In the genomic region with DNA sequence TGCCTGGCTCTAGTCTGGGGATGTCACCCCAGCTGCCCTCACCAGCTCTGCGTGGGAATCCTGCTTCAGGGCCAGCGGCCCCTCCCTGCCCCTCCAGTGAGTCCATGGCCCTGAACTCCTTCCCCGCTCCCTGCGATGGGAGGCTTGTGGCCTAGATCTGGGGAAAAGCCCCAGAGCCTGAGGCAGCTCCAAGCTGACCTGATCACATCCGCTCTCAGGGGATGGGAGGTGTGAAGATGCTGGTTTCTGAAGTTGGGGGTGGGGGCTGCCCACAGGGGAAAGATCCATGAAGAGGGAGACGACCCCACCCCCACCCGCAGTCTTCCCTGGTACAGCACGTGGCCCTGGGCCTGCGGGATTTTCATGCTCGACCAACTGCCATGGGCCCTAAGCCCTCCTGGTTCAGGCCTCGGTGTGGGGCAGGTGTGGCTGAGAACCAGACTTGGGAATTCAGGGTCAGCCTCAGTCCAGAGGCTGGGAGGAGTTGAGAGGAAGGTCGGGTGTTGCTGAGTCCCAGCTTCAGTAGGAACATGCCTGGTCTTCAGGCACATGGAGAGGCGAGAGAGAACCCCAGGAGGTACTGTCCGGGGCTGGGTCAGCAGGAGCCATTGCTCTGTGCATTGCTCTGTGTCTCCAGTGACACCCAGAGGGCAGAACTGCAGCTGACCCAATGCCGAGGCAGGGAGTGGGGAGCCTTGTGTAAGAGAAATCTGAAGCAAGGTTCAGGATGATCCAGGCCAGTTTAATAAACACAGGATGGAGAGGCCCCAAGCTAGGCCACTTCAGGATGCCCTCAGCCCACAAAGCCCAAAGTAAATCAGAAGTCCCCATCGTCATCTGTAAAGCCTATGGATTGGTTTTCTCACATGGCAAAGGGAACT, we compare ENCODE assay signal across 12 cellular contexts.
DNase-seq lines count a peak whose midpoint lies in the region; ATAC-seq and TF ChIP-seq lines count a peak whose summit lies in the region.
"Had no signal": no experiment of that assay in that cellular context is flagged by ENCODE, and none has a peak within 500 bp of the region (broad histone marks: within the 10 kb centered on the region; RNA-seq: fewer than 3 reads in every experiment).

No MANE protein-coding gene starts in this region.

- peak; percentile 36 for TF ChIP-seq CTCF in astrocyte of the spinal cord (IDR thresholded peaks at IDR 0.05; ENCODE audit: low read depth, low read length)
- no peak for TF ChIP-seq CTCF in left lung (IDR thresholded peaks at IDR 0.05)

- no peak overlapping the region for H3K4me3 ChIP-seq in astrocyte of the spinal cord (ENCODE audit: low read depth, low read length)
- no peak overlapping the region for H3K4me3 ChIP-seq in left lung

- H3K27me3 ChIP-seq in left lung, result no peaks in the 10 kb centered on the region

- DNase-seq in activated naive CD8-positive, alpha-beta T cell treated with anti-CD3 and anti-CD28 coated beads, Interleukin-2, amount 50 U/mL, for 24 hours, result no peak
- no peak for DNase-seq in activated naive CD8-positive, alpha-beta T cell treated with anti-CD3 and anti-CD28 coated beads for 36 hours
- no peak for DNase-seq in astrocyte of the spinal cord (ENCODE audit: low read depth, low spot score)
- DNase-seq in left lung, result no peak
- no peak for DNase-seq in Kasumi-1 (lab: John Stamatoyannopoulos, UW)
- DNase-seq in effector memory CD8-positive, alpha-beta T cell, result no peak
- no peak for DNase-seq in NCI-H2227 treated with DMSO at 0.1 percent for 48 hours (lab: John Stamatoyannopoulos, UW)
- DNase-seq: activated CD8-positive, alpha-beta T cell treated with anti-CD3 and anti-CD28 coated beads, Interleukin-2, amount 10 ng/mL, durations not matched to agents 7 days and 5 days; KBM-7; left colon; stimulated activated CD4-positive, alpha-beta T cell treated with anti-CD3 and anti-CD28 coated beads, Interleukin-12 subunit alpha, Interleukin-12 subunit beta, amount 100 ng/mL, for 4 hours had no signal

- no peaks in the 10 kb centered on the region for H3K9me3 ChIP-seq in left lung

- no peak overlapping the region for H3K27ac Mint-ChIP-seq in activated naive CD8-positive, alpha-beta T cell treated with anti-CD3 and anti-CD28 coated beads, Interleukin-2, amount 50 U/mL, for 24 hours
- no peak overlapping the region for H3K27ac Mint-ChIP-seq in activated naive CD8-positive, alpha-beta T cell treated with anti-CD3 and anti-CD28 coated beads for 36 hours
- no peak overlapping the region for H3K27ac Mint-ChIP-seq in effector memory CD8-positive, alpha-beta T cell
- H3K27ac Mint-ChIP-seq: activated CD8-positive, alpha-beta T cell treated with anti-CD3 and anti-CD28 coated beads, Interleukin-2, amount 10 ng/mL, durations not matched to agents 7 days and 5 days had no signal

- no peaks in the 10 kb centered on the region for H3K4me1 Mint-ChIP-seq in activated naive CD8-positive, alpha-beta T cell treated with anti-CD3 and anti-CD28 coated beads, Interleukin-2, amount 50 U/mL, for 24 hours
- H3K4me1 Mint-ChIP-seq in activated naive CD8-positive, alpha-beta T cell treated with anti-CD3 and anti-CD28 coated beads for 36 hours, result peaks cover 1% of the 10 kb centered on the region
- H3K4me1 Mint-ChIP-seq in effector memory CD8-positive, alpha-beta T cell (ENCODE audit: low read depth in 2 of 2), result no peaks in the 10 kb centered on the region

- no peaks in the 10 kb centered on the region for H3K36me3 Mint-ChIP-seq in activated naive CD8-positive, alpha-beta T cell treated with anti-CD3 and anti-CD28 coated beads, Interleukin-2, amount 50 U/mL, for 24 hours (ENCODE audit: low read depth)
- H3K36me3 Mint-ChIP-seq in activated naive CD8-positive, alpha-beta T cell treated with anti-CD3 and anti-CD28 coated beads for 36 hours, result no peaks in the 10 kb centered on the region
- peaks cover 6% of the 10 kb centered on the region for H3K36me3 Mint-ChIP-seq in effector memory CD8-positive, alpha-beta T cell (ENCODE audit: insufficient read depth)

- no peaks in the 10 kb centered on the region for H3K27me3 Mint-ChIP-seq in activated naive CD8-positive, alpha-beta T cell treated with anti-CD3 and anti-CD28 coated beads, Interleukin-2, amount 50 U/mL, for 24 hours
- no peaks in the 10 kb centered on the region for H3K27me3 Mint-ChIP-seq in activated naive CD8-positive, alpha-beta T cell treated with anti-CD3 and anti-CD28 coated beads for 36 hours
- peaks cover 22 to 31% of the 10 kb centered on the region in 2 donors for H3K27me3 Mint-ChIP-seq in effector memory CD8-positive, alpha-beta T cell

- no peak overlapping the region for H3K4me3 Mint-ChIP-seq in activated naive CD8-positive, alpha-beta T cell treated with anti-CD3 and anti-CD28 coated beads, Interleukin-2, amount 50 U/mL, for 24 hours
- H3K4me3 Mint-ChIP-seq in activated naive CD8-positive, alpha-beta T cell treated with anti-CD3 and anti-CD28 coated beads for 36 hours, result no peak overlapping the region
- H3K4me3 Mint-ChIP-seq in effector memory CD8-positive, alpha-beta T cell, result no peak overlapping the region
- H3K4me3 Mint-ChIP-seq: activated CD8-positive, alpha-beta T cell treated with anti-CD3 and anti-CD28 coated beads, Interleukin-2, amount 10 ng/mL, durations not matched to agents 7 days and 5 days had no signal

- in situ Hi-C loops in astrocyte of the spinal cord (cut with HindIII; ENCODE audit: low sequenced_read_pairs), result no loop called here

- peaks cover 0 to 17% of the 10 kb centered on the region in 2 donors for H3K4me1 ChIP-seq in left lung

- no peaks in the 10 kb centered on the region for H3K9me3 Mint-ChIP-seq in activated naive CD8-positive, alpha-beta T cell treated with anti-CD3 and anti-CD28 coated beads, Interleukin-2, amount 50 U/mL, for 24 hours
- H3K9me3 Mint-ChIP-seq in activated naive CD8-positive, alpha-beta T cell treated with anti-CD3 and anti-CD28 coated beads for 36 hours, result no peaks in the 10 kb centered on the region
- H3K9me3 Mint-ChIP-seq in effector memory CD8-positive, alpha-beta T cell, result no peaks in the 10 kb centered on the region

- H3K27ac ChIP-seq in left lung, result no peak overlapping the region

- intact Hi-C loops in left lung (cut with DNase I), result no loop called here

- no peaks in the 10 kb centered on the region for H3K36me3 ChIP-seq in left lung

- ATAC-seq in activated naive CD8-positive, alpha-beta T cell treated with anti-CD3 and anti-CD28 coated beads, Interleukin-2, amount 50 U/mL, for 24 hours, result peak; percentile 20
- ATAC-seq in left lung (peak; percentile 60), GM21367 (IDR thresholded peaks at IDR 0.05; ENCODE audit: unreplicated experiment) (no peak)
- no peak for ATAC-seq in effector memory CD8-positive, alpha-beta T cell (replicated peaks)
- ATAC-seq: activated CD8-positive, alpha-beta T cell treated with anti-CD3 and anti-CD28 coated beads, Interleukin-2, amount 10 ng/mL, durations not matched to agents 7 days and 5 days; left colon had no signal

Comparison
In these comparisons a context has a peak if more than half of its experiments do, and no peak if none do; other contexts are left out.
1. ATAC-seq: peak in activated naive CD8-positive, alpha-beta T cell treated with anti-CD3 and anti-CD28 coated beads, Interleukin-2, amount 50 U/mL, for 24 hours (single experiment) and left lung (single experiment); none in effector memory CD8-positive, alpha-beta T cell (single experiment) and GM21367 (single experiment).